Comparison of ENCODE assay signal across 27 cellular contexts in the genomic region with DNA sequence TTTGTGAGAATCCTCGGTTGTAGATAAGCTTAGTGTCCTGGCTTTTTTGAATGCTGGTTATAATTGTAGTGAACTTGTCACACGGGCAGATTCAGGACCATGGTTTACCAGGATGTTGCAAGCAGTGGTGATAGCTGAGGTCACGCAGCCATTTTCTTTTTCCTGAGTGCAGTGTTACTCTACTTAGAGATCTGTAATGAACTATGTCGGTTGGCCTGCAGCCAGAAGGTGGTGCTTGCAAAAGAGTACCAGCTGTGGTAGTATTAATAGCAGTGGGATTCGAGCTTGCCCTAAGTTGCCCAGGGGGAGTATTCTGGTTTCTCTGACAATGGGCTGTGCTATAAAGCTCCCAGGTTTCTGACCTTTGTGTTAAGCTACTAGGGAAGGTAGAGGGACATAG.
"Had no signal": no experiment of that assay in that cellular context is flagged by ENCODE, and none has a peak within 500 bp of the region (broad histone marks: within the 10 kb centered on the region; RNA-seq: fewer than 3 reads in every experiment).

No MANE protein-coding gene starts in this region.

- H3K27me3 ChIP-seq: adrenal gland, SJCRH30 had no signal

- H3K4me2 ChIP-seq: KMS-11 had no signal

- H3K36me3 ChIP-seq: adrenal gland, SJCRH30 had no signal

- DNase-seq: activated CD4-positive, alpha-beta T cell treated with anti-CD3 and anti-CD28 coated beads, Interleukin-2, amount 10 ng/mL, durations not matched to agents 24 days and 14 days; activated CD4-positive, alpha-beta T cell treated with anti-CD3 and anti-CD28 coated beads, Interleukin-2, amount 50 U/mL, for 4 hours; activated CD8-positive, alpha-beta T cell treated with anti-CD3 and anti-CD28 coated beads for 36 hours; activated effector memory CD4-positive, alpha-beta T cell treated with anti-CD3 and anti-CD28 coated beads, Interleukin-2, amount 50 U/mL, for 16 hours; activated naive CD4-positive, alpha-beta T cell; activated naive CD8-positive, alpha-beta T cell treated with anti-CD3 and anti-CD28 coated beads, Interleukin-2, amount 10 ng/mL, durations not matched to agents 7 days and 5 days; activated T-cell treated with anti-CD3 and anti-CD28 coated beads, Interleukin-2, amount 50 U/mL, for 1 hour; activated T-cell treated with anti-CD3 and anti-CD28 coated beads, Interleukin-2, amount 50 U/mL, for 72 hours; anterior cingulate cortex; caudate nucleus; cerebellar nuclear complex; NCI-H1092 treated with DMSO at 0.1 percent for 48 hours; NCI-H146; NCI-H1930; NCI-H2081 treated with DMSO at 0.1 percent for 48 hours; NCI-H226; NCI-H446 treated with DMSO at 0.1 percent for 48 hours; NCI-H526; NCI-H748 treated with DMSO at 0.1 percent for 48 hours; SHP77; SJCRH30; T1000 had no signal

- H3K9ac ChIP-seq: KMS-11 had no signal

- H3K4me1 ChIP-seq: adrenal gland, SJCRH30 had no signal

- H3K4me3 ChIP-seq: adrenal gland, SJCRH30, SK-N-MC had no signal

- ATAC-seq: activated CD8-positive, alpha-beta T cell treated with anti-CD3 and anti-CD28 coated beads for 36 hours; activated T-cell treated with anti-CD3 and anti-CD28 coated beads, Interleukin-2, amount 50 U/mL, for 72 hours; activated T-helper 17 cell treated with anti-CD3 and anti-CD28 coated beads, Interleukin-2, amount 50 U/mL, for 72 hours; Panc1 had no signal

- H3K27ac ChIP-seq: adrenal gland, KMS-11, SJCRH30, SK-N-MC had no signal

- H3K9me3 ChIP-seq: adrenal gland, SJCRH30 had no signal
